In the genomic region with DNA sequence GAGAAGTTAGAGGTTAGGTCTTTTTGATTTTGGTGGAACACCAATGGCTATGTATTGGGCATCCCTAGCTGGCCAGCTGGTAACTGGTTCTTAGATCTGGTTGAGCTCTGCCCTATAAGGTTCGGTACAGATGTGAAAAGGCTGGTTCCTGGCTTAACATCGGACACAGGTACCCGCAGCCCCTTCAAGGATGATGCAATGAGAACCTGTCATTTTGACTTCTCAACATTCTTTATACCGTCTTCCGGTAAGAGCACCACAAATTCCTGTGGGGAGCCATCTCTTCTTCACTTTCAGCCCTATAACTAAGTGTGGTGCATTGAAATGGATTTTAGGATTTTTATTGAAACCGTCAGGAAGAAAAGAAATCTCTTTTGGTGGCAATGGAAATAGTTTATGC, we compare ENCODE assay signal across 37 cellular contexts.
"Had no signal": no experiment of that assay in that cellular context is flagged by ENCODE, and none has a peak within 500 bp of the region (broad histone marks: within the 10 kb centered on the region; RNA-seq: fewer than 3 reads in every experiment).

No MANE protein-coding gene starts in this region.

- H3K9me3 ChIP-seq: ascending aorta had no signal

- H3K36me3 ChIP-seq: ascending aorta, cardiac muscle cell, WERI-Rb-1 had no signal

- H3K27ac ChIP-seq: ascending aorta, cardiac muscle cell, WERI-Rb-1 had no signal

- H3K4me3 ChIP-seq: ascending aorta, cardiac muscle cell had no signal

- H3K36me3 Mint-ChIP-seq: activated CD8-positive, alpha-beta memory T cell treated with anti-CD3 and anti-CD28 coated beads, Interleukin-2, amount 10 ng/mL, durations not matched to agents 7 days and 5 days; activated naive CD4-positive, alpha-beta T cell treated with anti-CD3 and anti-CD28 coated beads, Interleukin-2, amount 10 ng/mL, durations not matched to agents 7 days and 5 days; activated naive CD4-positive, alpha-beta T cell treated with anti-CD3 and anti-CD28 coated beads, Interleukin-2, amount 50 U/mL, for 24 hours; activated naive CD8-positive, alpha-beta T cell; activated naive CD8-positive, alpha-beta T cell treated with anti-CD3 and anti-CD28 coated beads, Interleukin-2, amount 10 ng/mL, durations not matched to agents 7 days and 5 days; brain; WTC11 had no signal

- ATAC-seq: activated CD4-positive, alpha-beta T cell treated with anti-CD3 and anti-CD28 coated beads for 36 hours; activated CD4-positive, CD25-positive, alpha-beta regulatory T cell treated with anti-CD3 and anti-CD28 coated beads, Interleukin-2, amount 50 U/mL, for 24 hours; activated CD8-positive, alpha-beta memory T cell treated with anti-CD3 and anti-CD28 coated beads, Interleukin-2, amount 10 ng/mL, durations not matched to agents 7 days and 5 days; activated CD8-positive, alpha-beta T cell treated with anti-CD3 and anti-CD28 coated beads, Interleukin-2, amount 10 ng/mL, durations not matched to agents 7 days and 5 days; activated naive CD8-positive, alpha-beta T cell treated with anti-CD3 and anti-CD28 coated beads, Interleukin-2, amount 50 U/mL, for 24 hours; WTC11 had no signal

- H3K4me1 Mint-ChIP-seq: activated naive CD4-positive, alpha-beta T cell treated with anti-CD3 and anti-CD28 coated beads, Interleukin-2, amount 10 ng/mL, durations not matched to agents 7 days and 5 days; activated naive CD8-positive, alpha-beta T cell treated with anti-CD3 and anti-CD28 coated beads, Interleukin-2, amount 50 U/mL, for 24 hours had no signal

- H3K4me1 ChIP-seq: ascending aorta had no signal

- H3K27ac Mint-ChIP-seq: activated CD4-positive, alpha-beta memory T cell treated with anti-CD3 and anti-CD28 coated beads, Interleukin-2, amount 10 ng/mL, durations not matched to agents 7 days and 5 days; activated CD4-positive, alpha-beta T cell treated with anti-CD3 and anti-CD28 coated beads for 36 hours; activated CD4-positive, alpha-beta T cell treated with anti-CD3 and anti-CD28 coated beads, Interleukin-2, amount 10 ng/mL, durations not matched to agents 7 days and 5 days; activated CD8-positive, alpha-beta memory T cell treated with anti-CD3 and anti-CD28 coated beads, Interleukin-2, amount 10 ng/mL, durations not matched to agents 7 days and 5 days; activated CD8-positive, alpha-beta T cell treated with anti-CD3 and anti-CD28 coated beads, Interleukin-2, amount 10 ng/mL, durations not matched to agents 7 days and 5 days; activated naive CD4-positive, alpha-beta T cell treated with anti-CD3 and anti-CD28 coated beads, Interleukin-2, amount 10 ng/mL, durations not matched to agents 7 days and 5 days; activated naive CD4-positive, alpha-beta T cell treated with anti-CD3 and anti-CD28 coated beads, Interleukin-2, amount 50 U/mL, for 24 hours; activated naive CD8-positive, alpha-beta T cell; activated naive CD8-positive, alpha-beta T cell treated with anti-CD3 and anti-CD28 coated beads, Interleukin-2, amount 10 ng/mL, durations not matched to agents 7 days and 5 days; activated naive CD8-positive, alpha-beta T cell treated with anti-CD3 and anti-CD28 coated beads, Interleukin-2, amount 50 U/mL, for 24 hours; activated T-cell treated with anti-CD3 and anti-CD28 coated beads, Interleukin-2, amount 50 U/mL, for 24 hours; activated T-helper 2 cell treated with anti-CD3 and anti-CD28 coated beads, Interferon-gamma antibody, Interleukin-2, Interleukin-4, amounts not matched to agents 10 μg/mL and 5 μg/mL and 100 μg/mL, durations not matched to agents 14 hours and 24 hours and 36 hours; T-helper 1 cell treated with Interleukin-12 subunit alpha and Interleukin-12 subunit beta and Interleukin-4 antibody, amounts not matched to agents 30 μg/mL and 1 μg/mL, for 36 hours; T-helper 2 cell treated with Interferon-gamma antibody and Interleukin-4, amounts not matched to agents 5 μg/mL and 100 μg/mL, for 36 hours; WTC11 had no signal

- DNase-seq: activated CD4-positive, alpha-beta memory T cell treated with anti-CD3 and anti-CD28 coated beads, Interleukin-2, amount 10 ng/mL, durations not matched to agents 7 days and 5 days; activated CD4-positive, alpha-beta T cell treated with anti-CD3 and anti-CD28 coated beads for 1 hour; activated CD4-positive, alpha-beta T cell treated with anti-CD3 and anti-CD28 coated beads for 36 hours; activated CD4-positive, alpha-beta T cell treated with anti-CD3 and anti-CD28 coated beads for 48 hours; activated CD4-positive, alpha-beta T cell treated with anti-CD3 and anti-CD28 coated beads, Interleukin-2, amount 10 ng/mL, durations not matched to agents 7 days and 5 days; activated CD4-positive, alpha-beta T cell treated with anti-CD3 and anti-CD28 coated beads, Interleukin-2, amount 50 U/mL, for 48 hours; activated CD4-positive, CD25-positive, alpha-beta regulatory T cell; activated CD8-positive, alpha-beta memory T cell treated with anti-CD3 and anti-CD28 coated beads for 24 hours; activated CD8-positive, alpha-beta memory T cell treated with anti-CD3 and anti-CD28 coated beads, Interleukin-2, amount 10 ng/mL, durations not matched to agents 7 days and 5 days; activated CD8-positive, alpha-beta memory T cell treated with anti-CD3 and anti-CD28 coated beads, Interleukin-2, amount 50 U/mL, for 48 hours; activated CD8-positive, alpha-beta T cell treated with anti-CD3 and anti-CD28 coated beads, Interleukin-2, amount 10 ng/mL, durations not matched to agents 7 days and 5 days; activated effector memory CD4-positive, alpha-beta T cell treated with Interleukin-2 at 50 U/mL for 16 hours; activated gamma-delta T cell; activated naive CD4-positive, alpha-beta T cell treated with anti-CD3 and anti-CD28 coated beads, Interleukin-2, amount 10 ng/mL, durations not matched to agents 7 days and 5 days; activated naive CD4-positive, alpha-beta T cell treated with Interleukin-2 at 50 U/mL for 16 hours; activated naive CD8-positive, alpha-beta T cell treated with anti-CD3 and anti-CD28 coated beads, Interleukin-2, amount 10 ng/mL, durations not matched to agents 7 days and 5 days; activated naive CD8-positive, alpha-beta T cell treated with anti-CD3 and anti-CD28 coated beads, Interleukin-2, amount 50 U/mL, for 24 hours; activated T-cell treated with anti-CD3 and anti-CD28 coated beads, Interleukin-2, amount 50 U/mL, for 24 hours; activated T-cell treated with anti-CD3 and anti-CD28 coated beads, Interleukin-2, amount 50 U/mL, for 48 hours; anterior cingulate cortex; caudate nucleus; cerebellar nuclear complex; T-helper 1 cell; T-helper 2 cell; T-helper 9 cell; WERI-Rb-1 had no signal

- H3K27me3 ChIP-seq: ascending aorta, cardiac muscle cell had no signal

- H3K4me3 Mint-ChIP-seq: activated CD4-positive, alpha-beta memory T cell treated with anti-CD3 and anti-CD28 coated beads, Interleukin-2, amount 10 ng/mL, durations not matched to agents 7 days and 5 days; activated CD4-positive, alpha-beta T cell treated with anti-CD3 and anti-CD28 coated beads for 36 hours; activated CD4-positive, alpha-beta T cell treated with anti-CD3 and anti-CD28 coated beads, Interleukin-2, amount 10 ng/mL, durations not matched to agents 7 days and 5 days; activated CD8-positive, alpha-beta memory T cell treated with anti-CD3 and anti-CD28 coated beads, Interleukin-2, amount 10 ng/mL, durations not matched to agents 7 days and 5 days; activated CD8-positive, alpha-beta T cell treated with anti-CD3 and anti-CD28 coated beads, Interleukin-2, amount 10 ng/mL, durations not matched to agents 7 days and 5 days; activated naive CD4-positive, alpha-beta T cell treated with anti-CD3 and anti-CD28 coated beads, Interleukin-2, amount 10 ng/mL, durations not matched to agents 7 days and 5 days; activated naive CD4-positive, alpha-beta T cell treated with anti-CD3 and anti-CD28 coated beads, Interleukin-2, amount 50 U/mL, for 24 hours; activated naive CD8-positive, alpha-beta T cell; activated naive CD8-positive, alpha-beta T cell treated with anti-CD3 and anti-CD28 coated beads, Interleukin-2, amount 10 ng/mL, durations not matched to agents 7 days and 5 days; activated naive CD8-positive, alpha-beta T cell treated with anti-CD3 and anti-CD28 coated beads, Interleukin-2, amount 50 U/mL, for 24 hours; activated T-cell treated with anti-CD3 and anti-CD28 coated beads, Interleukin-2, amount 50 U/mL, for 24 hours; brain; central memory CD8-positive, alpha-beta T cell; T-helper 1 cell treated with Interleukin-12 subunit alpha and Interleukin-12 subunit beta and Interleukin-4 antibody, amounts not matched to agents 30 μg/mL and 1 μg/mL, for 36 hours; T-helper 2 cell treated with Interferon-gamma antibody and Interleukin-4, amounts not matched to agents 5 μg/mL and 100 μg/mL, for 36 hours; WTC11 had no signal

- H3K9me3 Mint-ChIP-seq: activated CD4-positive, alpha-beta memory T cell treated with anti-CD3 and anti-CD28 coated beads, Interleukin-2, amount 10 ng/mL, durations not matched to agents 7 days and 5 days; activated CD4-positive, alpha-beta T cell treated with anti-CD3 and anti-CD28 coated beads, Interleukin-2, amount 10 ng/mL, durations not matched to agents 7 days and 5 days; activated naive CD4-positive, alpha-beta T cell treated with anti-CD3 and anti-CD28 coated beads, Interleukin-2, amount 10 ng/mL, durations not matched to agents 7 days and 5 days; activated naive CD4-positive, alpha-beta T cell treated with anti-CD3 and anti-CD28 coated beads, Interleukin-2, amount 50 U/mL, for 24 hours; activated naive CD8-positive, alpha-beta T cell treated with anti-CD3 and anti-CD28 coated beads, Interleukin-2, amount 10 ng/mL, durations not matched to agents 7 days and 5 days; activated naive CD8-positive, alpha-beta T cell treated with anti-CD3 and anti-CD28 coated beads, Interleukin-2, amount 50 U/mL, for 24 hours; activated T-cell treated with anti-CD3 and anti-CD28 coated beads, Interleukin-2, amount 50 U/mL, for 24 hours; activated T-helper 2 cell treated with anti-CD3 and anti-CD28 coated beads, Interferon-gamma antibody, Interleukin-2, Interleukin-4, amounts not matched to agents 10 μg/mL and 5 μg/mL and 100 μg/mL, durations not matched to agents 14 hours and 24 hours and 36 hours; central memory CD8-positive, alpha-beta T cell; T-helper 1 cell treated with Interleukin-12 subunit alpha and Interleukin-12 subunit beta and Interleukin-4 antibody, amounts not matched to agents 30 μg/mL and 1 μg/mL, for 36 hours; T-helper 2 cell treated with Interferon-gamma antibody and Interleukin-4, amounts not matched to agents 5 μg/mL and 100 μg/mL, for 36 hours; WTC11 had no signal
